In the genomic region with DNA sequence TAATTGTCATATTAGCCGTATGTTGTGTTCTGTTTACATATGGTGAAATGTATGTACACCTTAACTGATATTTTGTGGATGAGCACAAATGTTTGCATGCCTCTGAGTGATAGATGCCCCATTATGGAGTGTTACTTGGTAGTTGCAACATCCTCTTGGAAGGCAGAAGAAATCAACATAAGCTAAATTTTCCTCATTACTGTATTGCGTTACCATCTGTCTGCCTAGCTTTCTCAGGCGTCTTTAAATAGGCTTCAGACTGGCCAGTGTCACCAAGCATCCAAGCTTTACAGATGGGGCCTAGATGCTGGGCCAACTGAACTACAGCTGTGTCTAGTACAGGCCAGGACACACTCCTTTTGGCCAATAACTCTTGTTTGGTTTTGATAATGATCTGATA, we compare ENCODE assay signal across 1 cellular context.
TF ChIP-seq lines count a peak whose summit lies in the region.

No MANE protein-coding gene starts in this region.

TF ChIP-seq in HCT116, 20 proteins besides CTCF, POLR2A, EP300 and RAD21 (continued from another document):
- TF ChIP-seq, protein P1, sequence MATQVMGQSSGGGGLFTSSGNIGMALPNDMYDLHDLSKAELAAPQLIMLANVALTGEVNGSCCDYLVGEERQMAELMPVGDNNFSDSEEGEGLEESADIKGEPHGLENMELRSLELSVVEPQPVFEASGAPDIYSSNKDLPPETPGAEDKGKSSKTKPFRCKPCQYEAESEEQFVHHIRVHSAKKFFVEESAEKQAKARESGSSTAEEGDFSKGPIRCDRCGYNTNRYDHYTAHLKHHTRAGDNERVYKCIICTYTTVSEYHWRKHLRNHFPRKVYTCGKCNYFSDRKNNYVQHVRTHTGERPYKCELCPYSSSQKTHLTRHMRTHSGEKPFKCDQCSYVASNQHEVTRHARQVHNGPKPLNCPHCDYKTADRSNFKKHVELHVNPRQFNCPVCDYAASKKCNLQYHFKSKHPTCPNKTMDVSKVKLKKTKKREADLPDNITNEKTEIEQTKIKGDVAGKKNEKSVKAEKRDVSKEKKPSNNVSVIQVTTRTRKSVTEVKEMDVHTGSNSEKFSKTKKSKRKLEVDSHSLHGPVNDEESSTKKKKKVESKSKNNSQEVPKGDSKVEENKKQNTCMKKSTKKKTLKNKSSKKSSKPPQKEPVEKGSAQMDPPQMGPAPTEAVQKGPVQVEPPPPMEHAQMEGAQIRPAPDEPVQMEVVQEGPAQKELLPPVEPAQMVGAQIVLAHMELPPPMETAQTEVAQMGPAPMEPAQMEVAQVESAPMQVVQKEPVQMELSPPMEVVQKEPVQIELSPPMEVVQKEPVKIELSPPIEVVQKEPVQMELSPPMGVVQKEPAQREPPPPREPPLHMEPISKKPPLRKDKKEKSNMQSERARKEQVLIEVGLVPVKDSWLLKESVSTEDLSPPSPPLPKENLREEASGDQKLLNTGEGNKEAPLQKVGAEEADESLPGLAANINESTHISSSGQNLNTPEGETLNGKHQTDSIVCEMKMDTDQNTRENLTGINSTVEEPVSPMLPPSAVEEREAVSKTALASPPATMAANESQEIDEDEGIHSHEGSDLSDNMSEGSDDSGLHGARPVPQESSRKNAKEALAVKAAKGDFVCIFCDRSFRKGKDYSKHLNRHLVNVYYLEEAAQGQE (IDR thresholded peaks at IDR 0.05; ENCODE audit: low read depth): no peak
- no peak for TF ChIP-seq TCF7L2 (IDR thresholded peaks at IDR 0.05; ENCODE audit: borderline replicate concordance, extremely low read depth, insufficient read depth, insufficient read length)
- no peak for TF ChIP-seq FOSL1 (IDR thresholded peaks at IDR 0.05; ENCODE audit: low read depth)
- TF ChIP-seq JUND (IDR thresholded peaks at IDR 0.05): no peak
- TF ChIP-seq CEBPB (IDR thresholded peaks at IDR 0.05; ENCODE audit: low read depth): no peak; the same call in 1 of the 2 replicates
